Comparison of ENCODE assay signal across 1 cellular context in the genomic region with DNA sequence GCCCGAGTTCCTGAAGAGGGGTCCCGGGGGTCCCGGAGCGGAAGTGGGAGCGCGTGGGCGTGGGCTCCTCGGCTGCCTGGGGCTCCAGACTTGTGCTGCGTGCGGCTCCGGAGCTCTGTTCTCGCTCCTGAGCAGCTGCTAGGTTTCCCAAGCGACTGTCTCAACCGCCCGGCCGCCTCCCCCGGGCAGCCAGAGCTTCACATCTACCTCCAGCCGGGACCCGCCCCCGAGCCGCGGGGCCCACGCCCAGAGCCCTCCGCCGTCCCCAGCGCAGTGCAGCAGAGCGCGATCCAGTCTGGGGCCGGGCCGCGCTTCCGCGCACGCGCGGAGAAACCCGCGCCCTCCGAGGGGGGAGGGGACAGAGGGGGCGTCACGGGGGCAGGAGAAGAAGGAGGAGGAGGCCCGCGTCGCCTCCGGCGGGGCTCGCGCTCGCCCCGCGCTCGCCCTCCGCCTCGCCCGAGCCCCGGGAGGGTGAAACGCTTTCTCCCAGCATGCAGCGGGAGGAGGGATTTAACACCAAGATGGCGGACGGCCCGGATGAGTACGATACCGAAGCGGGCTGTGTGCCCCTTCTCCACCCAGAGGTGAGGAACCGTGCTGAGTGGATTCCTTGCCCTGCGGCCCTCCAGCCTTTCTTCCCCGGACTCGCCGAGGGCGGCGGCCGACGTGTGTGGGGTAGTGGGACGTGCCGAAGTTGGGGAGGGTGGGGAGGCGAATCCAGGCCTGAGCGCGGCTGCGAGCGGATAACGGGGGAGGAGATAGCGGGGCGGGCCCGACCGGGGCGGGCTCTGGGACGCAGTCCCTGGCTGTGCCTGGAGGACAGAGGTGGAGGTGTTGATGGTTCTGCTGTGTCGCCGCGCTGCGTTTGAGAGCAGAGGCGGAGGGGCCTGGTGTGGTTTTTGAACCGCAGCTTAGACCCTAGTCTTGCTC.
TF ChIP-seq lines count a peak whose summit lies in the region.

A gene with protein sequence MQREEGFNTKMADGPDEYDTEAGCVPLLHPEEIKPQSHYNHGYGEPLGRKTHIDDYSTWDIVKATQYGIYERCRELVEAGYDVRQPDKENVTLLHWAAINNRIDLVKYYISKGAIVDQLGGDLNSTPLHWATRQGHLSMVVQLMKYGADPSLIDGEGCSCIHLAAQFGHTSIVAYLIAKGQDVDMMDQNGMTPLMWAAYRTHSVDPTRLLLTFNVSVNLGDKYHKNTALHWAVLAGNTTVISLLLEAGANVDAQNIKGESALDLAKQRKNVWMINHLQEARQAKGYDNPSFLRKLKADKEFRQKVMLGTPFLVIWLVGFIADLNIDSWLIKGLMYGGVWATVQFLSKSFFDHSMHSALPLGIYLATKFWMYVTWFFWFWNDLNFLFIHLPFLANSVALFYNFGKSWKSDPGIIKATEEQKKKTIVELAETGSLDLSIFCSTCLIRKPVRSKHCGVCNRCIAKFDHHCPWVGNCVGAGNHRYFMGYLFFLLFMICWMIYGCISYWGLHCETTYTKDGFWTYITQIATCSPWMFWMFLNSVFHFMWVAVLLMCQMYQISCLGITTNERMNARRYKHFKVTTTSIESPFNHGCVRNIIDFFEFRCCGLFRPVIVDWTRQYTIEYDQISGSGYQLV (plus strand): TSS at position 370 of the 930 bp plus-strand sequence. CDS start 122 bp downstream, at position 492.

TF ChIP-seq in HepG2, 621 proteins besides CTCF, POLR2A, EP300 and RAD21 (continued from another document and continues in another):
- TF ChIP-seq, protein P1, sequence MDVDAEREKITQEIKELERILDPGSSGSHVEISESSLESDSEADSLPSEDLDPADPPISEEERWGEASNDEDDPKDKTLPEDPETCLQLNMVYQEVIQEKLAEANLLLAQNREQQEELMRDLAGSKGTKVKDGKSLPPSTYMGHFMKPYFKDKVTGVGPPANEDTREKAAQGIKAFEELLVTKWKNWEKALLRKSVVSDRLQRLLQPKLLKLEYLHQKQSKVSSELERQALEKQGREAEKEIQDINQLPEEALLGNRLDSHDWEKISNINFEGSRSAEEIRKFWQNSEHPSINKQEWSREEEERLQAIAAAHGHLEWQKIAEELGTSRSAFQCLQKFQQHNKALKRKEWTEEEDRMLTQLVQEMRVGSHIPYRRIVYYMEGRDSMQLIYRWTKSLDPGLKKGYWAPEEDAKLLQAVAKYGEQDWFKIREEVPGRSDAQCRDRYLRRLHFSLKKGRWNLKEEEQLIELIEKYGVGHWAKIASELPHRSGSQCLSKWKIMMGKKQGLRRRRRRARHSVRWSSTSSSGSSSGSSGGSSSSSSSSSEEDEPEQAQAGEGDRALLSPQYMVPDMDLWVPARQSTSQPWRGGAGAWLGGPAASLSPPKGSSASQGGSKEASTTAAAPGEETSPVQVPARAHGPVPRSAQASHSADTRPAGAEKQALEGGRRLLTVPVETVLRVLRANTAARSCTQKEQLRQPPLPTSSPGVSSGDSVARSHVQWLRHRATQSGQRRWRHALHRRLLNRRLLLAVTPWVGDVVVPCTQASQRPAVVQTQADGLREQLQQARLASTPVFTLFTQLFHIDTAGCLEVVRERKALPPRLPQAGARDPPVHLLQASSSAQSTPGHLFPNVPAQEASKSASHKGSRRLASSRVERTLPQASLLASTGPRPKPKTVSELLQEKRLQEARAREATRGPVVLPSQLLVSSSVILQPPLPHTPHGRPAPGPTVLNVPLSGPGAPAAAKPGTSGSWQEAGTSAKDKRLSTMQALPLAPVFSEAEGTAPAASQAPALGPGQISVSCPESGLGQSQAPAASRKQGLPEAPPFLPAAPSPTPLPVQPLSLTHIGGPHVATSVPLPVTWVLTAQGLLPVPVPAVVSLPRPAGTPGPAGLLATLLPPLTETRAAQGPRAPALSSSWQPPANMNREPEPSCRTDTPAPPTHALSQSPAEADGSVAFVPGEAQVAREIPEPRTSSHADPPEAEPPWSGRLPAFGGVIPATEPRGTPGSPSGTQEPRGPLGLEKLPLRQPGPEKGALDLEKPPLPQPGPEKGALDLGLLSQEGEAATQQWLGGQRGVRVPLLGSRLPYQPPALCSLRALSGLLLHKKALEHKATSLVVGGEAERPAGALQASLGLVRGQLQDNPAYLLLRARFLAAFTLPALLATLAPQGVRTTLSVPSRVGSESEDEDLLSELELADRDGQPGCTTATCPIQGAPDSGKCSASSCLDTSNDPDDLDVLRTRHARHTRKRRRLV (CRISPR knock-in tag; IDR thresholded peaks at IDR 0.05): no peak
- TF ChIP-seq AGO2 (optimal IDR thresholded peaks at IDR 0.05; ENCODE audit: low read depth, low read length) (peak; percentile 71), ATF7-NPFF (CRISPR knock-in tag; IDR thresholded peaks at IDR 0.05; ENCODE audit: low read depth) (no peak; the same call in none of the 2 replicates), PTBP1 (IDR thresholded peaks at IDR 0.05; ENCODE audit: low read depth, low read length, poor library complexity, severe bottlenecking) (peak; percentile 65), ZFP37 (CRISPR knock-in tag; IDR thresholded peaks at IDR 0.05; ENCODE audit: borderline replicate concordance) (no peak), NFIC (IDR thresholded peaks at IDR 0.05; ENCODE audit: low read length) (no peak), ZNF883 (CRISPR knock-in tag; IDR thresholded peaks at IDR 0.05; ENCODE audit: not compliant biosample characterization) (no peak), ARNT (IDR thresholded peaks at IDR 0.05) (no peak), ZNF296 (CRISPR knock-in tag; conservative IDR thresholded peaks at IDR 0.05) (no peak), ARID2 (CRISPR knock-in tag; IDR thresholded peaks at IDR 0.05; ENCODE audit: borderline replicate concordance) (no peak), TEAD3 (CRISPR knock-in tag; optimal IDR thresholded peaks at IDR 0.05; ENCODE audit: borderline replicate concordance) (peak; percentile 34), GABPB1 (CRISPR knock-in tag; IDR thresholded peaks at IDR 0.05) (peak; percentile 70), NFE2L2 (IDR thresholded peaks at IDR 0.05; ENCODE audit: low read length) (no peak), MATR3 (CRISPR knock-in tag; IDR thresholded peaks at IDR 0.05) (no peak), YY1 (IDR thresholded peaks at IDR 0.05; ENCODE audit: insufficient read depth, insufficient replicate concordance, low read depth, low read length) (peak; percentile 95), PCBP2 (optimal IDR thresholded peaks at IDR 0.05; ENCODE audit: low read depth, low read length, poor library complexity, severe bottlenecking) (no peak), SUZ12 (IDR thresholded peaks at IDR 0.05; ENCODE audit: low read depth, low read length) (no peak), ZNF180 (CRISPR knock-in tag; IDR thresholded peaks at IDR 0.05; ENCODE audit: borderline replicate concordance, low read depth) (no peak)
- TF ChIP-seq, protein P2, sequence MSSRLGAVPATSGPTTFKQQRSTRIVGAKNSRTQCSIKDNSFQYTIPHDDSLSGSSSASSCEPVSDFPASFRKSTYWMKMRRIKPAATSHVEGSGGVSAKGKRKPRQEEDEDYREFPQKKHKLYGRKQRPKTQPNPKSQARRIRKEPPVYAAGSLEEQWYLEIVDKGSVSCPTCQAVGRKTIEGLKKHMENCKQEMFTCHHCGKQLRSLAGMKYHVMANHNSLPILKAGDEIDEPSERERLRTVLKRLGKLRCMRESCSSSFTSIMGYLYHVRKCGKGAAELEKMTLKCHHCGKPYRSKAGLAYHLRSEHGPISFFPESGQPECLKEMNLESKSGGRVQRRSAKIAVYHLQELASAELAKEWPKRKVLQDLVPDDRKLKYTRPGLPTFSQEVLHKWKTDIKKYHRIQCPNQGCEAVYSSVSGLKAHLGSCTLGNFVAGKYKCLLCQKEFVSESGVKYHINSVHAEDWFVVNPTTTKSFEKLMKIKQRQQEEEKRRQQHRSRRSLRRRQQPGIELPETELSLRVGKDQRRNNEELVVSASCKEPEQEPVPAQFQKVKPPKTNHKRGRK (CRISPR knock-in tag; IDR thresholded peaks at IDR 0.05): no peak
- TF ChIP-seq, protein P3, sequence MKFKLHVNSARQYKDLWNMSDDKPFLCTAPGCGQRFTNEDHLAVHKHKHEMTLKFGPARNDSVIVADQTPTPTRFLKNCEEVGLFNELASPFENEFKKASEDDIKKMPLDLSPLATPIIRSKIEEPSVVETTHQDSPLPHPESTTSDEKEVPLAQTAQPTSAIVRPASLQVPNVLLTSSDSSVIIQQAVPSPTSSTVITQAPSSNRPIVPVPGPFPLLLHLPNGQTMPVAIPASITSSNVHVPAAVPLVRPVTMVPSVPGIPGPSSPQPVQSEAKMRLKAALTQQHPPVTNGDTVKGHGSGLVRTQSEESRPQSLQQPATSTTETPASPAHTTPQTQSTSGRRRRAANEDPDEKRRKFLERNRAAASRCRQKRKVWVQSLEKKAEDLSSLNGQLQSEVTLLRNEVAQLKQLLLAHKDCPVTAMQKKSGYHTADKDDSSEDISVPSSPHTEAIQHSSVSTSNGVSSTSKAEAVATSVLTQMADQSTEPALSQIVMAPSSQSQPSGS (CRISPR knock-in tag; IDR thresholded peaks at IDR 0.05): peak; percentile 65; the same call in 1 of the 2 replicates
- TF ChIP-seq, protein P4, sequence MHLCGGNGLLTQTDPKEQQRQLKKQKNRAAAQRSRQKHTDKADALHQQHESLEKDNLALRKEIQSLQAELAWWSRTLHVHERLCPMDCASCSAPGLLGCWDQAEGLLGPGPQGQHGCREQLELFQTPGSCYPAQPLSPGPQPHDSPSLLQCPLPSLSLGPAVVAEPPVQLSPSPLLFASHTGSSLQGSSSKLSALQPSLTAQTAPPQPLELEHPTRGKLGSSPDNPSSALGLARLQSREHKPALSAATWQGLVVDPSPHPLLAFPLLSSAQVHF (CRISPR knock-in tag; IDR thresholded peaks at IDR 0.05): peak; percentile 71; the same call in 1 of the 2 replicates
- TF ChIP-seq, protein P5, sequence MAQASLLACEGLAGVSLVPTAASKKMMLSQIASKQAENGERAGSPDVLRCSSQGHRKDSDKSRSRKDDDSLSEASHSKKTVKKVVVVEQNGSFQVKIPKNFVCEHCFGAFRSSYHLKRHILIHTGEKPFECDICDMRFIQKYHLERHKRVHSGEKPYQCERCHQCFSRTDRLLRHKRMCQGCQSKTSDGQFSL (CRISPR knock-in tag; IDR thresholded peaks at IDR 0.05): no peak
- TF ChIP-seq, protein P6, sequence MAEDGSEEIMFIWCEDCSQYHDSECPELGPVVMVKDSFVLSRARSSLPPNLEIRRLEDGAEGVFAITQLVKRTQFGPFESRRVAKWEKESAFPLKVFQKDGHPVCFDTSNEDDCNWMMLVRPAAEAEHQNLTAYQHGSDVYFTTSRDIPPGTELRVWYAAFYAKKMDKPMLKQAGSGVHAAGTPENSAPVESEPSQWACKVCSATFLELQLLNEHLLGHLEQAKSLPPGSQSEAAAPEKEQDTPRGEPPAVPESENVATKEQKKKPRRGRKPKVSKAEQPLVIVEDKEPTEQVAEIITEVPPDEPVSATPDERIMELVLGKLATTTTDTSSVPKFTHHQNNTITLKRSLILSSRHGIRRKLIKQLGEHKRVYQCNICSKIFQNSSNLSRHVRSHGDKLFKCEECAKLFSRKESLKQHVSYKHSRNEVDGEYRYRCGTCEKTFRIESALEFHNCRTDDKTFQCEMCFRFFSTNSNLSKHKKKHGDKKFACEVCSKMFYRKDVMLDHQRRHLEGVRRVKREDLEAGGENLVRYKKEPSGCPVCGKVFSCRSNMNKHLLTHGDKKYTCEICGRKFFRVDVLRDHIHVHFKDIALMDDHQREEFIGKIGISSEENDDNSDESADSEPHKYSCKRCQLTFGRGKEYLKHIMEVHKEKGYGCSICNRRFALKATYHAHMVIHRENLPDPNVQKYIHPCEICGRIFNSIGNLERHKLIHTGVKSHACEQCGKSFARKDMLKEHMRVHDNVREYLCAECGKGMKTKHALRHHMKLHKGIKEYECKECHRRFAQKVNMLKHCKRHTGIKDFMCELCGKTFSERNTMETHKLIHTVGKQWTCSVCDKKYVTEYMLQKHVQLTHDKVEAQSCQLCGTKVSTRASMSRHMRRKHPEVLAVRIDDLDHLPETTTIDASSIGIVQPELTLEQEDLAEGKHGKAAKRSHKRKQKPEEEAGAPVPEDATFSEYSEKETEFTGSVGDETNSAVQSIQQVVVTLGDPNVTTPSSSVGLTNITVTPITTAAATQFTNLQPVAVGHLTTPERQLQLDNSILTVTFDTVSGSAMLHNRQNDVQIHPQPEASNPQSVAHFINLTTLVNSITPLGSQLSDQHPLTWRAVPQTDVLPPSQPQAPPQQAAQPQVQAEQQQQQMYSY (CRISPR knock-in tag; IDR thresholded peaks at IDR 0.05): no peak
- TF ChIP-seq, protein P7, sequence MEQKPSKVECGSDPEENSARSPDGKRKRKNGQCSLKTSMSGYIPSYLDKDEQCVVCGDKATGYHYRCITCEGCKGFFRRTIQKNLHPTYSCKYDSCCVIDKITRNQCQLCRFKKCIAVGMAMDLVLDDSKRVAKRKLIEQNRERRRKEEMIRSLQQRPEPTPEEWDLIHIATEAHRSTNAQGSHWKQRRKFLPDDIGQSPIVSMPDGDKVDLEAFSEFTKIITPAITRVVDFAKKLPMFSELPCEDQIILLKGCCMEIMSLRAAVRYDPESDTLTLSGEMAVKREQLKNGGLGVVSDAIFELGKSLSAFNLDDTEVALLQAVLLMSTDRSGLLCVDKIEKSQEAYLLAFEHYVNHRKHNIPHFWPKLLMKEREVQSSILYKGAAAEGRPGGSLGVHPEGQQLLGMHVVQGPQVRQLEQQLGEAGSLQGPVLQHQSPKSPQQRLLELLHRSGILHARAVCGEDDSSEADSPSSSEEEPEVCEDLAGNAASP (CRISPR knock-in tag; IDR thresholded peaks at IDR 0.05; ENCODE audit: borderline replicate concordance): peak; percentile 10; the same call in 1 of the 2 replicates
- TF ChIP-seq, protein P8, sequence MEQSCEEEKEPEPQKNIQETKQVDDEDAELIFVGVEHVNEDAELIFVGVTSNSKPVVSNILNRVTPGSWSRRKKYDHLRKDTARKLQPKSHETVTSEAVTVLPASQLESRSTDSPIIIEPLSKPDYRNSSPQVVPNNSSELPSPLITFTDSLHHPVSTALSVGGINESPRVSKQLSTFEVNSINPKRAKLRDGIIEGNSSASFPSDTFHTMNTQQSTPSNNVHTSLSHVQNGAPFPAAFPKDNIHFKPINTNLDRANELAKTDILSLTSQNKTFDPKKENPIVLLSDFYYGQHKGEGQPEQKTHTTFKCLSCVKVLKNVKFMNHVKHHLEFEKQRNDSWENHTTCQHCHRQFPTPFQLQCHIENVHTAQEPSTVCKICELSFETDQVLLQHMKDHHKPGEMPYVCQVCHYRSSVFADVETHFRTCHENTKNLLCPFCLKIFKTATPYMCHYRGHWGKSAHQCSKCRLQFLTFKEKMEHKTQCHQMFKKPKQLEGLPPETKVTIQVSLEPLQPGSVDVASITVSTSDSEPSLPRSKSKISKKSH (CRISPR knock-in tag; IDR thresholded peaks at IDR 0.05; ENCODE audit: borderline replicate concordance): peak; percentile 89; the same call in 1 of the 2 replicates
- TF ChIP-seq, protein P9, sequence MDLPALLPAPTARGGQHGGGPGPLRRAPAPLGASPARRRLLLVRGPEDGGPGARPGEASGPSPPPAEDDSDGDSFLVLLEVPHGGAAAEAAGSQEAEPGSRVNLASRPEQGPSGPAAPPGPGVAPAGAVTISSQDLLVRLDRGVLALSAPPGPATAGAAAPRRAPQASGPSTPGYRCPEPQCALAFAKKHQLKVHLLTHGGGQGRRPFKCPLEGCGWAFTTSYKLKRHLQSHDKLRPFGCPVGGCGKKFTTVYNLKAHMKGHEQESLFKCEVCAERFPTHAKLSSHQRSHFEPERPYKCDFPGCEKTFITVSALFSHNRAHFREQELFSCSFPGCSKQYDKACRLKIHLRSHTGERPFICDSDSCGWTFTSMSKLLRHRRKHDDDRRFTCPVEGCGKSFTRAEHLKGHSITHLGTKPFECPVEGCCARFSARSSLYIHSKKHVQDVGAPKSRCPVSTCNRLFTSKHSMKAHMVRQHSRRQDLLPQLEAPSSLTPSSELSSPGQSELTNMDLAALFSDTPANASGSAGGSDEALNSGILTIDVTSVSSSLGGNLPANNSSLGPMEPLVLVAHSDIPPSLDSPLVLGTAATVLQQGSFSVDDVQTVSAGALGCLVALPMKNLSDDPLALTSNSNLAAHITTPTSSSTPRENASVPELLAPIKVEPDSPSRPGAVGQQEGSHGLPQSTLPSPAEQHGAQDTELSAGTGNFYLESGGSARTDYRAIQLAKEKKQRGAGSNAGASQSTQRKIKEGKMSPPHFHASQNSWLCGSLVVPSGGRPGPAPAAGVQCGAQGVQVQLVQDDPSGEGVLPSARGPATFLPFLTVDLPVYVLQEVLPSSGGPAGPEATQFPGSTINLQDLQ (CRISPR knock-in tag; IDR thresholded peaks at IDR 0.05): no peak
